1 cellular context compared by ENCODE assay signal in the genomic region with DNA sequence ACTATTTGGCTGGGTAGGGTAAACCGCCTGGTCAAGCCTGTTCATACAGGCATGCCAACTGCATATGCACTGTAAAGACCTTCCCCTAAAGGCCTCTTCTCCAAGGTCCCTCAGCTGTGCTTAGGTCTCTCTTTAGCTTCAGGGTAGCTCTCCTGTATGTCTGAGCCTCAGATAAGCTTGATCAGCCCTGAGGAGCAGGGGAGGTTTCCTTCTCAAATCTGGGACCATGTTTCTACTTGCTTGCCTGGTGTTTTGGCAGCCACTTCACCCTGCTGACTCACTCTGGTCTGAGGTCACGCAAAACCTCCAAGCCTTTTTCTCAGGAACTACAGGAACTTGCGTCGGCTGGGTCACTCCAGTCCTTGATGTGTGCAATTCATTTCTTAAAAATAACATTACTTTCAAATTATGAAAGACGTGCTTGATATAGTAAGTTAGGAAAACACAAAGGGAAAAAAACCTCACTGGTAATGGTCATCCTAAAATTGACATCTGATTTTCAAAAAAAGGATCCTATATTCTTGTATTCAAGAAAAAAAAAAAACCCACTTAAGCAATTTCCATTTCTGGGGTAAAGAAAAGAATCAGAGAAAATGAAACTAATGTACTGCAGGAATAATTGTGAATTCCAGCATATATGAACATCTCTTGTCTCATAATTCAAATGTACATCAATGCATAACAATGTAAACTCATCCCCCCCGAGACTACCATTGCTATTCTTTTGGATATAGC.
TF ChIP-seq lines count a peak whose summit lies in the region.

No MANE protein-coding gene starts in this region.

TF ChIP-seq in K562, 482 proteins besides CTCF, POLR2A, EP300 and RAD21 (continued from another document and continues in another):
- TF ChIP-seq, protein P1, sequence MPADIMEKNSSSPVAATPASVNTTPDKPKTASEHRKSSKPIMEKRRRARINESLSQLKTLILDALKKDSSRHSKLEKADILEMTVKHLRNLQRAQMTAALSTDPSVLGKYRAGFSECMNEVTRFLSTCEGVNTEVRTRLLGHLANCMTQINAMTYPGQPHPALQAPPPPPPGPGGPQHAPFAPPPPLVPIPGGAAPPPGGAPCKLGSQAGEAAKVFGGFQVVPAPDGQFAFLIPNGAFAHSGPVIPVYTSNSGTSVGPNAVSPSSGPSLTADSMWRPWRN (IDR thresholded peaks at IDR 0.05; ENCODE audit: low read depth): peak; percentile 55; the same call in 1 of the 2 replicates
- no peak for TF ChIP-seq GABPB2 (CRISPR knock-in tag; conservative IDR thresholded peaks at IDR 0.05)
- TF ChIP-seq, protein P2, sequence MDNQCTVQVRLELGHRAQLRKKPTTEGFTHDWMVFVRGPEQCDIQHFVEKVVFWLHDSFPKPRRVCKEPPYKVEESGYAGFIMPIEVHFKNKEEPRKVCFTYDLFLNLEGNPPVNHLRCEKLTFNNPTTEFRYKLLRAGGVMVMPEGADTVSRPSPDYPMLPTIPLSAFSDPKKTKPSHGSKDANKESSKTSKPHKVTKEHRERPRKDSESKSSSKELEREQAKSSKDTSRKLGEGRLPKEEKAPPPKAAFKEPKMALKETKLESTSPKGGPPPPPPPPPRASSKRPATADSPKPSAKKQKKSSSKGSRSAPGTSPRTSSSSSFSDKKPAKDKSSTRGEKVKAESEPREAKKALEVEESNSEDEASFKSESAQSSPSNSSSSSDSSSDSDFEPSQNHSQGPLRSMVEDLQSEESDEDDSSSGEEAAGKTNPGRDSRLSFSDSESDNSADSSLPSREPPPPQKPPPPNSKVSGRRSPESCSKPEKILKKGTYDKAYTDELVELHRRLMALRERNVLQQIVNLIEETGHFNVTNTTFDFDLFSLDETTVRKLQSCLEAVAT (IDR thresholded peaks at IDR 0.05): peak in 1 of 2 experiments; percentile 80; a peak in 2 of 4 replicates
- peak; percentile 78 for TF ChIP-seq ARID1B (IDR thresholded peaks at IDR 0.05)
- peak; percentile 88 for TF ChIP-seq SMARCE1 (IDR thresholded peaks at IDR 0.05)
- TF ChIP-seq RNF2 (IDR thresholded peaks at IDR 0.05): peak; percentile 70; the same call in 1 of the 2 replicates
- no peak for TF ChIP-seq ATF4 (CRISPR knock-in tag; IDR thresholded peaks at IDR 0.05)
- no peak for TF ChIP-seq EWSR1 (IDR thresholded peaks at IDR 0.05; ENCODE audit: borderline replicate concordance, low read depth, partially characterized antibody)
- TF ChIP-seq HNRNPK (IDR thresholded peaks at IDR 0.05; ENCODE audit: low read depth, low read length, poor library complexity, severe bottlenecking): no peak
- no peak for TF ChIP-seq KLF16 (IDR thresholded peaks at IDR 0.05)
- TF ChIP-seq ESRRA (IDR thresholded peaks at IDR 0.05; ENCODE audit: borderline replicate concordance, low read depth): peak; percentile 76
- TF ChIP-seq CREM (IDR thresholded peaks at IDR 0.05; ENCODE audit: low read depth): peak; percentile 77; the same call in 1 of the 2 replicates
- TF ChIP-seq L3MBTL2 (IDR thresholded peaks at IDR 0.05): peak; percentile 28; the same call in 1 of the 2 replicates
- TF ChIP-seq BACH1 (tag; IDR thresholded peaks at IDR 0.05): peak; percentile 83; the same call in 1 of the 2 replicates
- TF ChIP-seq NFIC (IDR thresholded peaks at IDR 0.05): peak; percentile 51; the same call in 1 of the 2 replicates
- TF ChIP-seq MEIS2 (IDR thresholded peaks at IDR 0.05; ENCODE audit: partially characterized antibody): peak; percentile 27
- TF ChIP-seq NFATC3 (IDR thresholded peaks at IDR 0.05): no peak
- TF ChIP-seq SMARCC2 (IDR thresholded peaks at IDR 0.05; ENCODE audit: low read depth): peak; percentile 76; the same call in 1 of the 2 replicates
- peak; percentile 98 for TF ChIP-seq JUND (IDR thresholded peaks at IDR 0.05; ENCODE audit: borderline replicate concordance, low read depth, low read length)
- TF ChIP-seq JUND (tag; IDR thresholded peaks at IDR 0.05; ENCODE audit: borderline replicate concordance, low read depth, low read length): peak; percentile 98
- TF ChIP-seq, protein P3, sequence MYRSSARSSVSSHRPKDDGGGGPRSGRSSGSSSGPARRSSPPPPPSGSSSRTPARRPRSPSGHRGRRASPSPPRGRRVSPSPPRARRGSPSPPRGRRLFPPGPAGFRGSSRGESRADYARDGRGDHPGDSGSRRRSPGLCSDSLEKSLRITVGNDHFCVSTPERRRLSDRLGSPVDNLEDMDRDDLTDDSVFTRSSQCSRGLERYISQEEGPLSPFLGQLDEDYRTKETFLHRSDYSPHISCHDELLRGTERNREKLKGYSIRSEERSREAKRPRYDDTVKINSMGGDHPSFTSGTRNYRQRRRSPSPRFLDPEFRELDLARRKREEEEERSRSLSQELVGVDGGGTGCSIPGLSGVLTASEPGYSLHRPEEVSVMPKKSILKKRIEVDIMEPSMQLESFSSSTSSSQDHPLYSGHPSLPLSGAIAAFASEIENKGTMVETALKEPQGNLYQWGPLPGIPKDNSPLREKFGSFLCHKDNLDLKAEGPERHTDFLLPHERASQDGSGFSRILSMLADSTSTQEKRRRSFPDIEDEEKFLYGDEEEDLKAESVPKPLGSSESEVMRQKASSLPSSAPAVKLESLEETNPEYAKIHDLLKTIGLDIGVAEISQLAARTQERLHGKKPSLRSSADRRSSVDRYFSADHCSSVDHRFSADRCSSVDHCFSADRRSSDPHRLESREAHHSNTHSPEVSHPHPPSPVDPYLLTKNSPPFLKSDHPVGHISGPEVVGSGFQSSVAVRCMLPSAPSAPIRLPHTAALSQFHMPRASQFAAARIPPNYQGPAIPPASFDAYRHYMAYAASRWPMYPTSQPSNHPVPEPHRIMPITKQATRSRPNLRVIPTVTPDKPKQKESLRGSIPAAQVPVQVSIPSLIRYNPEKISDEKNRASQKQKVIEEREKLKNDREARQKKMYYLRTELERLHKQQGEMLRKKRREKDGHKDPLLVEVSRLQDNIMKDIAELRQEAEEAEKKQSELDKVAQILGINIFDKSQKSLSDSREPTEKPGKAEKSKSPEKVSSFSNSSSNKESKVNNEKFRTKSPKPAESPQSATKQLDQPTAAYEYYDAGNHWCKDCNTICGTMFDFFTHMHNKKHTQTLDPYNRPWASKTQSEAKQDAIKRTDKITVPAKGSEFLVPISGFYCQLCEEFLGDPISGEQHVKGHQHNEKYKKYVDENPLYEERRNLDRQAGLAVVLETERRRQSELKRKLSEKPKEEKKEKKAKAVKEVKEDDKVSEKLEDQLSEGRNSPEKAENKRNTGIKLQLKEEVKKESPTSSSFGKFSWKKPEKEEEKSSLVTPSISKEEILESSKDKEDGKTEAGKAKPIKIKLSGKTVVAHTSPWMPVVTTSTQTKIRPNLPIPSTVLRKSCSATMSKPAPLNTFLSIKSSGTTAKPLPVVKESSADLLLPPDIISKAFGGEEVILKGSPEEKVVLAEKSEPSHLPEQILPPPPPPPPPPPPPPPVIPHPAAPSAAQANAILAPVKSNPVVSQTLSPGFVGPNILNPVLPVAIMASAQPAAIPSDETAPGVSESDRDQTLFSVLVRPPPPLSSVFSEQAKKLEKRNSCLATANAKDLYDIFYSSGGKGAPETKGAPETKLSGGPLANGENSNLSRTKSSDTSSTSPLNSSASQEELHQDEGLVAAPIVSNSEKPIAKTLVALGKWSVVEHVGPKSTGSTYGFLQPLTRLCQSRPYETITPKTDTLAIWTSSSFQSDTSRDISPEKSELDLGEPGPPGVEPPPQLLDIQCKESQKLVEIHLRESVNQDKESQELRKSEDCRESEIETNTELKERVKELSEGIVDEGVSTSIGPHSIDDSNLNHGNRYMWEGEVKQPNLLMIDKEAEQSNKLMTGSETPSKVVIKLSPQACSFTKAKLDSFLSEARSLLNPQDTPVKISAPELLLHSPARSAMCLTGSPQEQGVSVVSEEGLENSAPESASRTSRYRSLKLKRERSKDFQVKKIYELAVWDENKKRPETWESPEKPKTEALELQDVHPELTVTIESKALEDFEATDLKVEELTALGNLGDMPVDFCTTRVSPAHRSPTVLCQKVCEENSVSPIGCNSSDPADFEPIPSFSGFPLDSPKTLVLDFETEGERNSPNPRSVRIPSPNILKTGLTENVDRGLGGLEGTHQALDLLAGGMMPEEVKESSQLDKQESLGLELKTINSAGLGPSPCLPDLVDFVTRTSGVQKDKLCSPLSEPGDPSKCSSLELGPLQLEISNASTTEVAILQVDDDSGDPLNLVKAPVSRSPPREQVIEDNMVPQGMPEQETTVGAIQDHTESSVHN (IDR thresholded peaks at IDR 0.05; ENCODE audit: borderline replicate concordance in 1 of 2, low read depth in 1 of 2): peak; percentile 21 to 36; a peak in 1 of 4 replicates
- no peak for TF ChIP-seq FOXA1 (IDR thresholded peaks at IDR 0.05; ENCODE audit: borderline replicate concordance)
- TF ChIP-seq ID3 (CRISPR knock-in tag; IDR thresholded peaks at IDR 0.05): no peak
- TF ChIP-seq ID3 (tag; IDR thresholded peaks at IDR 0.05): no peak
- TF ChIP-seq CBFA2T3 (IDR thresholded peaks at IDR 0.05): peak; percentile 63
- peak; percentile 34; the same call in 1 of the 2 replicates for TF ChIP-seq CBFA2T2 (conservative IDR thresholded peaks at IDR 0.05)
- TF ChIP-seq CXXC5 (CRISPR knock-in tag; IDR thresholded peaks at IDR 0.05): peak; percentile 53
- TF ChIP-seq MCM7 (IDR thresholded peaks at IDR 0.05): 0 out of 4 replicates have a peak, but pooled peaks of 1 of the 2 experiments have one; percentile 19
- TF ChIP-seq MYC (IDR thresholded peaks at IDR 0.05; ENCODE audit: low read depth, low read length): peak; percentile 49
- no peak; the same call in 1 of the 2 replicates for TF ChIP-seq MYC (CRISPR knock-in tag; IDR thresholded peaks at IDR 0.05; ENCODE audit: borderline replicate concordance, low read depth)
- TF ChIP-seq ZNF395 (CRISPR knock-in tag; IDR thresholded peaks at IDR 0.05): no peak
- TF ChIP-seq ZNF384 (IDR thresholded peaks at IDR 0.05; ENCODE audit: low read depth, low read length): peak; percentile 31; the same call in 1 of the 2 replicates
- TF ChIP-seq TCFL5 (CRISPR knock-in tag; conservative IDR thresholded peaks at IDR 0.05): no peak
- peak; percentile 63 for TF ChIP-seq GABPA (tag; conservative IDR thresholded peaks at IDR 0.05; ENCODE audit: low read depth)
- TF ChIP-seq FOXK1 (CRISPR knock-in tag; IDR thresholded peaks at IDR 0.05; ENCODE audit: borderline replicate concordance): 0 out of 2 replicates have a peak, but pooled peaks have one; percentile 30
- 0 out of 4 replicates have a peak, but pooled peaks of 1 of the 2 experiments have one; percentile 25 for TF ChIP-seq SRF (CRISPR knock-in tag; IDR thresholded peaks at IDR 0.05)
- TF ChIP-seq ZNF316 (IDR thresholded peaks at IDR 0.05): peak; percentile 86
- TF ChIP-seq RCOR1 (IDR thresholded peaks at IDR 0.05; ENCODE audit: borderline replicate concordance in 1 of 2, low read depth in 2 of 2, low read length in 2 of 2): peak; percentile 84 to 99
- TF ChIP-seq MYBL2 (IDR thresholded peaks at IDR 0.05; ENCODE audit: low read depth): no peak
- no peak for TF ChIP-seq MYBL2 (CRISPR knock-in tag; IDR thresholded peaks at IDR 0.05; ENCODE audit: borderline replicate concordance)
- TF ChIP-seq, protein P4, sequence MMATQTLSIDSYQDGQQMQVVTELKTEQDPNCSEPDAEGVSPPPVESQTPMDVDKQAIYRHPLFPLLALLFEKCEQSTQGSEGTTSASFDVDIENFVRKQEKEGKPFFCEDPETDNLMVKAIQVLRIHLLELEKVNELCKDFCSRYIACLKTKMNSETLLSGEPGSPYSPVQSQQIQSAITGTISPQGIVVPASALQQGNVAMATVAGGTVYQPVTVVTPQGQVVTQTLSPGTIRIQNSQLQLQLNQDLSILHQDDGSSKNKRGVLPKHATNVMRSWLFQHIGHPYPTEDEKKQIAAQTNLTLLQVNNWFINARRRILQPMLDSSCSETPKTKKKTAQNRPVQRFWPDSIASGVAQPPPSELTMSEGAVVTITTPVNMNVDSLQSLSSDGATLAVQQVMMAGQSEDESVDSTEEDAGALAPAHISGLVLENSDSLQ (IDR thresholded peaks at IDR 0.05): no peak
- no peak for TF ChIP-seq KAT2B (IDR thresholded peaks at IDR 0.05; ENCODE audit: low read depth, low read length)
- no peak for TF ChIP-seq RBM22 (IDR thresholded peaks at IDR 0.05; ENCODE audit: low read depth, low read length, poor library complexity, severe bottlenecking)
- TF ChIP-seq USF1 (CRISPR knock-in tag; IDR thresholded peaks at IDR 0.05): 0 out of 2 replicates have a peak, but pooled peaks have one; percentile 17
- peak; percentile 83 to 88 for TF ChIP-seq KDM1A (IDR thresholded peaks at IDR 0.05)
- peak; percentile 95 for TF ChIP-seq ATF7 (IDR thresholded peaks at IDR 0.05)
- TF ChIP-seq PTTG1 (tag; IDR thresholded peaks at IDR 0.05; ENCODE audit: low read depth): no peak
- TF ChIP-seq BHLHE40 (IDR thresholded peaks at IDR 0.05; ENCODE audit: low read length): no peak
- TF ChIP-seq GTF2E2 (tag; IDR thresholded peaks at IDR 0.05): no peak; the same call in 1 of the 2 replicates
- no peak for TF ChIP-seq ZNF140 (CRISPR knock-in tag; IDR thresholded peaks at IDR 0.05)
- TF ChIP-seq RBM15 (IDR thresholded peaks at IDR 0.05; ENCODE audit: insufficient read depth, low read length): no peak
- TF ChIP-seq GABPB1 (CRISPR knock-in tag; IDR thresholded peaks at IDR 0.05): no peak
- TF ChIP-seq ARNT (IDR thresholded peaks at IDR 0.05): peak in 1 of 2 experiments; percentile 56; a peak in 1 of 4 replicates
